In the genomic region with DNA sequence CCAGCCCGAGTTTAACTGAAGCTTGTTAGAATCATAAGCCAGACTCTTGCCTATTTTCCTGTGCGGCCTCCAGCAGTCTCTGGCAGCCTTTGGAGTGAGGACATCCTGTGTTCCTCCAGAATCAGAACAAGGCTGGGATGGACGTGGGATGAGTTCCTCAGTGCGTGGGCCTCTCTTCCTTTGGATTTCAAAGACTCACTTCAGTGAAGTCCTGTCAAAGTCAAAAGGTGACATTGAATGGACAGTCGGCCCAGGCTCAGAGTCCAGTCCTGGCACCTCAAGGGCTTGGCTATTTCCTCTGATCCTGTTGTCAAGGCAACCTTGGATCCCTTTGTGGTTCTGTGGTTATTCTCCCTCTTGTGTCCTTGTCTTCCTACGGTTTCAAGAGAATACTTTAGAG, we compare ENCODE assay signal across 29 cellular contexts. TPM values are rescaled to one million over a fixed set of nuclear protein-coding genes. Genes with fewer than 3 reads are reported as not detected.
A peak's percentile ranks its signal among the peaks of the same experiment; 100 is the strongest.
DNase-seq lines count a peak whose midpoint lies in the region; ATAC-seq, FAIRE-seq and TF ChIP-seq lines count a peak whose summit lies in the region.
"Had no signal": no experiment of that assay in that cellular context is flagged by ENCODE, and none has a peak within 500 bp of the region (broad histone marks: within the 10 kb centered on the region; RNA-seq: fewer than 3 reads in every experiment).

No MANE protein-coding gene starts in this region.

- H3K36me3 Mint-ChIP-seq in GM23338 (ENCODE audit: low read depth): no peaks in the 10 kb centered on the region
- no peaks in the 10 kb centered on the region for H3K36me3 Mint-ChIP-seq in CD4-positive, alpha-beta memory T cell
- H3K36me3 Mint-ChIP-seq: activated naive CD4-positive, alpha-beta T cell treated with anti-CD3 and anti-CD28 coated beads, Interleukin-2, amount 10 ng/mL, durations not matched to agents 7 days and 5 days; CD4-positive, CD25-positive, alpha-beta regulatory T cell; naive B cell had no signal

- H3K4me1 Mint-ChIP-seq in GM23338: peaks cover 12% of the 10 kb centered on the region
- peaks cover 4 to 8% (median 5%) of the 10 kb centered on the region in 4 donors for H3K4me1 Mint-ChIP-seq in CD4-positive, alpha-beta memory T cell

- no peak overlapping the region for H3K27ac ChIP-seq in GM23338 (ENCODE audit: low read depth)
- no peak overlapping the region for H3K27ac ChIP-seq in CD4-positive, alpha-beta memory T cell (ENCODE audit: low read depth, low read length)
- H3K27ac ChIP-seq: 22Rv1, breast epithelium, colonic mucosa, PC-9, psoas muscle, suprapubic skin had no signal

- no peaks in the 10 kb centered on the region for H3K9me2 ChIP-seq in GM23338 (ENCODE audit: insufficient read depth)

- DNase-seq in DMS53 (lab: John Stamatoyannopoulos, UW): peak; percentile 18
- no peak for DNase-seq in DMS53 treated with DMSO at 0.1 percent for 48 hours (lab: John Stamatoyannopoulos, UW; ENCODE audit: unreplicated experiment)
- DNase-seq in RPMI7951 (ENCODE audit: low read depth): peak; percentile 66
- DNase-seq in fibroblast of mammary gland (ENCODE audit: low read depth): peak; percentile 43
- DNase-seq in sciatic nerve (ENCODE audit: low spot score): no peak
- no peak for DNase-seq in GM12891 (ENCODE audit: insufficient read length, low spot score)
- no peak for DNase-seq in GM23338 (ENCODE audit: low spot score)
- no peak for DNase-seq in CD4-positive, alpha-beta memory T cell
- DNase-seq: activated CD4-positive, alpha-beta memory T cell treated with anti-CD3 and anti-CD28 coated beads, Interleukin-2, amount 10 ng/mL, durations not matched to agents 7 days and 5 days; activated CD4-positive, CD25-positive, alpha-beta regulatory T cell treated with anti-CD3 and anti-CD28 coated beads, Interleukin-2, amount 50 U/mL, for 72 hours; activated naive CD4-positive, alpha-beta T cell treated with anti-CD3 and anti-CD28 coated beads, Interleukin-2, amount 10 ng/mL, durations not matched to agents 7 days and 5 days; CD4-positive, CD25-positive, alpha-beta regulatory T cell; colonic mucosa; DMS 273 treated with DMSO at 0.1 percent for 48 hours; effector CD4-positive, alpha-beta T cell; Kasumi-1; naive B cell; NCI-H1436; NCI-H2081 treated with DMSO at 0.1 percent for 48 hours; NCI-H226; NCI-H69; PC-9; psoas muscle; SHP77; stimulated activated naive CD4-positive, alpha-beta T cell had no signal

- POLR2A ChIA-PET in CD4-positive, alpha-beta memory T cell (lab: Charles Lee; ENCODE audit: partially characterized antibody): interaction anchor here (1.0 to 3.3 kb wide), 4 partner anchors 42 to 240 kb away, joined by 3 to 16 read pairs (median 7); a partner anchor contains a TSS

- no peaks in the 10 kb centered on the region for H3K79me2 ChIP-seq in GM23338 (replicated peaks; ENCODE audit: insufficient read depth)

- H3K4me3 ChIP-seq in fibroblast of mammary gland (ENCODE audit: control insufficient read depth, low read depth, low read length) (no peak overlapping the region), GM23338 (no peak overlapping the region)
- no peak overlapping the region for H3K4me3 ChIP-seq in CD4-positive, alpha-beta memory T cell (ENCODE audit: low read length in 2 of 2)
- H3K4me3 ChIP-seq: breast epithelium, colonic mucosa, HAP-1, PC-9, psoas muscle, suprapubic skin had no signal

- TF ChIP-seq POLR2A in GM12891 (IDR thresholded peaks at IDR 0.05; ENCODE audit: low read depth, low read length): no peak

- intact Hi-C loops in sciatic nerve (cut with DNase I): loop anchor here (5.0 kb wide), 1 partner anchor 234 kb away; no protein-coding TSS in a partner anchor
- intact Hi-C loops in CD4-positive, alpha-beta memory T cell (cut with micrococcal nuclease): loop anchor here (5.0 kb wide), 1 partner anchor 319 kb away; no protein-coding TSS in a partner anchor

- H3K27me3 Mint-ChIP-seq in GM23338 (ENCODE audit: insufficient read depth, low read depth, poor library complexity): no peaks in the 10 kb centered on the region
- H3K27me3 Mint-ChIP-seq in CD4-positive, alpha-beta memory T cell: peaks cover 1 to 4% of the 10 kb centered on the region in 2 donors

- no peaks in the 10 kb centered on the region for H3K36me3 ChIP-seq in GM23338 (ENCODE audit: insufficient read depth)
- H3K36me3 ChIP-seq in CD4-positive, alpha-beta memory T cell (ENCODE audit: insufficient read depth, low read length): no peaks in the 10 kb centered on the region
- H3K36me3 ChIP-seq: breast epithelium, colonic mucosa, HAP-1, suprapubic skin had no signal

- H3F3A ChIP-seq in GM23338 (replicated peaks; ENCODE audit: low read depth): no peaks in the 10 kb centered on the region

- TF ChIP-seq CTCF in fibroblast of mammary gland (conservative IDR thresholded peaks at IDR 0.05; ENCODE audit: control insufficient read depth, insufficient read depth, low read depth, low read length) (no peak), GM23338 (conservative IDR thresholded peaks at IDR 0.05; ENCODE audit: low read depth in 2 of 2) (no peak)

- no peaks in the 10 kb centered on the region for H3K9me3 Mint-ChIP-seq in GM23338
- H3K9me3 Mint-ChIP-seq in CD4-positive, alpha-beta memory T cell: no peaks in the 10 kb centered on the region
- H3K9me3 Mint-ChIP-seq: activated CD4-positive, alpha-beta memory T cell treated with anti-CD3 and anti-CD28 coated beads, Interleukin-2, amount 10 ng/mL, durations not matched to agents 7 days and 5 days; activated naive CD4-positive, alpha-beta T cell treated with anti-CD3 and anti-CD28 coated beads, Interleukin-2, amount 10 ng/mL, durations not matched to agents 7 days and 5 days; CD4-positive, CD25-positive, alpha-beta regulatory T cell; naive B cell had no signal

- H3K4me2 ChIP-seq in GM23338: no peak overlapping the region
- H3K4me2 ChIP-seq: PC-9 had no signal

- no peak overlapping the region for H3K27ac Mint-ChIP-seq in GM23338
- no peak overlapping the region for H3K27ac Mint-ChIP-seq in CD4-positive, alpha-beta memory T cell
- H3K27ac Mint-ChIP-seq: activated CD4-positive, alpha-beta memory T cell treated with anti-CD3 and anti-CD28 coated beads, Interleukin-2, amount 10 ng/mL, durations not matched to agents 7 days and 5 days; activated naive CD4-positive, alpha-beta T cell treated with anti-CD3 and anti-CD28 coated beads, Interleukin-2, amount 10 ng/mL, durations not matched to agents 7 days and 5 days had no signal

- no peaks in the 10 kb centered on the region for H3K4me1 ChIP-seq in GM23338 (ENCODE audit: insufficient read depth)
- peaks cover 8% of the 10 kb centered on the region for H3K4me1 ChIP-seq in CD4-positive, alpha-beta memory T cell (ENCODE audit: insufficient read depth, low read length)
- H3K4me1 ChIP-seq: breast epithelium, colonic mucosa, HAP-1, psoas muscle, suprapubic skin had no signal

- FAIRE-seq in GM12891 (lab: Jason Lieb, UNC): no peak

- ATAC-seq in sciatic nerve: peak; percentile 55
- ATAC-seq in GM23338: no peak
- ATAC-seq: psoas muscle had no signal

- no peak overlapping the region for H3K4me3 Mint-ChIP-seq in GM23338
- no peak overlapping the region for H3K4me3 Mint-ChIP-seq in CD4-positive, alpha-beta memory T cell
- H3K4me3 Mint-ChIP-seq: activated CD4-positive, alpha-beta memory T cell treated with anti-CD3 and anti-CD28 coated beads, Interleukin-2, amount 10 ng/mL, durations not matched to agents 7 days and 5 days; activated naive CD4-positive, alpha-beta T cell treated with anti-CD3 and anti-CD28 coated beads, Interleukin-2, amount 10 ng/mL, durations not matched to agents 7 days and 5 days; CD4-positive, CD25-positive, alpha-beta regulatory T cell; naive B cell had no signal

- no peaks in the 10 kb centered on the region for H3K9me3 ChIP-seq in CD4-positive, alpha-beta memory T cell (ENCODE audit: control insufficient read depth in 1 of 2, low read length in 2 of 2)
- H3K9me3 ChIP-seq: breast epithelium, colonic mucosa, HAP-1, psoas muscle, suprapubic skin had no signal

- H4K20me1 ChIP-seq in GM23338 (replicated peaks; ENCODE audit: insufficient read depth): no peaks in the 10 kb centered on the region

- no peak overlapping the region for H2AFZ ChIP-seq in GM23338
- H2AFZ ChIP-seq: PC-9 had no signal

- CTCF ChIA-PET in CD4-positive, alpha-beta memory T cell (lab: Charles Lee; ENCODE audit: partially characterized antibody): interaction anchor here (0.7 to 7.2 kb wide), 25 partner anchors 8 to 408 kb away, joined by 3 to 115 read pairs (median 5); a partner anchor contains a TSS

- no peaks in the 10 kb centered on the region for H3K27me3 ChIP-seq in GM23338 (ENCODE audit: insufficient read depth)
- H3K27me3 ChIP-seq in CD4-positive, alpha-beta memory T cell (ENCODE audit: insufficient read depth, low read length): peaks cover 3% of the 10 kb centered on the region
- H3K27me3 ChIP-seq: breast epithelium, colonic mucosa had no signal

TF ChIP-seq in GM12891, 5 proteins besides CTCF, POLR2A, EP300 and RAD21:
- TF ChIP-seq POLR2AphosphoS5 (IDR thresholded peaks at IDR 0.05; ENCODE audit: low read depth, low read length) (no peak), TAF1 (IDR thresholded peaks at IDR 0.05; ENCODE audit: low read depth, low read length) (no peak), PAX5 (IDR thresholded peaks at IDR 0.05; ENCODE audit: insufficient read depth, low read length, severe bottlenecking) (no peak), POU2F2 (IDR thresholded peaks at IDR 0.05; ENCODE audit: low read depth, low read length) (no peak), SPI1 (IDR thresholded peaks at IDR 0.05; ENCODE audit: low read depth, low read length) (no peak)

TF ChIP-seq in GM23338, 12 proteins besides CTCF, POLR2A, EP300 and RAD21 (continues in another document):
- TF ChIP-seq ZNF114 (CRISPR knock-in tag; IDR thresholded peaks at IDR 0.05): no peak
- TF ChIP-seq EZH2 (IDR thresholded peaks at IDR 0.05; ENCODE audit: low read depth, unreplicated experiment): no peak
- no peak for TF ChIP-seq JUNB (IDR thresholded peaks at IDR 0.05; ENCODE audit: unreplicated experiment)

RNA-seq across cellular contexts. Expression of a gene that starts 21.4 kb away (rescaled TPM):
- total RNA-seq in RPMI7951 (2014; rRNA removed; shearing (Covaris generic)): 34.4 and 43.0 TPM in 2 replicates
- 48.6 TPM for total RNA-seq in sciatic nerve
- 30.3 TPM for polyA plus RNA-seq in GM12891 (2012; ENCODE audit: low read depth, missing spikeins)
- total RNA-seq in GM23338 (2014; rRNA removed; shearing (Covaris generic)): 72.3 and 72.8 TPM in 2 replicates
- 237 and 320 TPM in 2 replicates for polyA plus RNA-seq in GM23338 (2016; fragmentation: Nextera tagmentation; extraction: Ambion mirVana)
- 10 to 100 TPM; 53.4 to 59.5 TPM for total RNA-seq in CD4-positive, alpha-beta memory T cell
- 10 to 100 TPM; 43.8 to 96.1 TPM for polyA plus RNA-seq in CD4-positive, alpha-beta memory T cell

RNA-seq across cellular contexts. Expression of a gene that starts 48.4 kb away (rescaled TPM):
- total RNA-seq in RPMI7951 (2014; rRNA removed; shearing (Covaris generic)): 6.4 and 8.9 TPM in 2 replicates
- total RNA-seq in sciatic nerve: 53.5 TPM
- 60.6 TPM for polyA plus RNA-seq in GM12891 (2012; ENCODE audit: low read depth, missing spikeins)
- 35.0 and 35.9 TPM in 2 replicates for total RNA-seq in GM23338 (2014; rRNA removed; shearing (Covaris generic))
- 10.8 and 15.4 TPM in 2 replicates for polyA plus RNA-seq in GM23338 (2016; fragmentation: Nextera tagmentation; extraction: Ambion mirVana)
- 1 to 10 TPM; 3.5 to 3.8 TPM for total RNA-seq in CD4-positive, alpha-beta memory T cell
- 10 to 100 TPM; 10.6 to 33.7 TPM for polyA plus RNA-seq in CD4-positive, alpha-beta memory T cell

Comparison
In these comparisons a context has a peak if more than half of its experiments do, and no peak if none do; other contexts are left out.
1. DNase-seq: peak in DMS53 (single experiment), RPMI7951 (single experiment) and fibroblast of mammary gland (single experiment); none in DMS53 treated with DMSO at 0.1 percent for 48 hours (single experiment), sciatic nerve (single experiment), GM12891 (single experiment), GM23338 (single experiment) and CD4-positive, alpha-beta memory T cell (0 of 5).